9 cellular contexts compared by ENCODE assay signal in the genomic region with DNA sequence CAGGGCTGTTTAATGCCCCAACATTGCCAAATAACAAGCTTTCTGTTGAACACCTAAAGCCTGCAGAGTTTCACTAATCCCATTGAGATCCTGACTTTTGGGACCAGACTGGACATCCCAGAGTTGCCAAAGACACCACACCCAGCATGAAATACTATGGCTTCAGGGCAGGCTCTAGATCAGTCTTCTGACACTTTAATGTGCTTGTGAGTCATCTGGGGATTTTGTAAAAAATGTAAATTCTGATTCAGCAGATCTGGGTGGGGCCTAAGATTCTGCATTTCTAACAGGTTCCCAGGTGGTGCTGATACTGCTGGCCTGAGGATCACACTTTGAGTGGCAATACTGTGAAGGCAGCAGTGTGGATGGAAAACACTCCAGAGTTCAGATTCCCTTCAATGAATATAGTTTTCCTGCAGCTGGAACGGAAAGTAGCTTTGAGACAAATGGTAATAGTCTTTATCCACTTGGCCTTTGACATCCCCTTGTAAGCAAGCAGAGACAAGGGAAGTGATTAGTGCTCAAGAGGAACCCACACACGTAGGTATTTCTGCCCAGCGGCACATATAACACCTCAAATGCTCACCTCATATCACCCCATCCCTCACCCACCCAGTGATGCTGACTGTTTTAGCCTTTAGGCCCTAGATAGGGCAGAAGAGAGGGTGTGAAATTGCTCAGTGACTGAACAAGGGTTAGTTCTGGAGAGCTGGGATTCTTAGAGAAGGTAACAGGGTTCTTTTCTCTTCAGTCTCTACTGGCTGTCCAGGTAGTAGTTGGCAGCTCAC. TPM values are rescaled to one million over a fixed set of nuclear protein-coding genes. Genes with fewer than 3 reads are reported as not detected.
A peak's percentile ranks its signal among the peaks of the same experiment; 100 is the strongest.
DNase-seq lines count a peak whose midpoint lies in the region; ATAC-seq and TF ChIP-seq lines count a peak whose summit lies in the region.
"Had no signal": no experiment of that assay in that cellular context is flagged by ENCODE, and none has a peak within 500 bp of the region (broad histone marks: within the 10 kb centered on the region; RNA-seq: fewer than 3 reads in every experiment).

No MANE protein-coding gene starts in this region.

- peak; percentile 83 for DNase-seq in AG08395 (ENCODE audit: low spot score)
- peak; percentile 25 for DNase-seq in NCI-H69 (lab: John Stamatoyannopoulos, UW)
- DNase-seq in fibroblast of mammary gland (ENCODE audit: low read depth): peak; percentile 58
- DNase-seq in neuronal stem cell (ENCODE audit: low spot score): no peak
- no peak for DNase-seq in AML-193 (lab: John Stamatoyannopoulos, UW)
- DNase-seq: lower lobe of right lung had no signal

- no peak overlapping the region for H4K91ac ChIP-seq in neuronal stem cell (ENCODE audit: low read depth, low read length, poor library complexity)

- no peak overlapping the region for H3K9ac ChIP-seq in neuronal stem cell (ENCODE audit: low read depth, low read length, poor library complexity)

- no peaks in the 10 kb centered on the region for H3K27me3 ChIP-seq in neuronal stem cell (ENCODE audit: control insufficient read depth in 3 of 3, insufficient read depth in 3 of 3, low read depth in 1 of 3, low read length in 3 of 3)

- no peak overlapping the region for H3K4me2 ChIP-seq in neuronal stem cell (ENCODE audit: insufficient read depth, low read length, poor library complexity, severe bottlenecking)

- no peak overlapping the region for H2BK5ac ChIP-seq in neuronal stem cell (ENCODE audit: low read length)

- ATAC-seq in GM19372 (IDR thresholded peaks at IDR 0.05; ENCODE audit: low read depth, unreplicated experiment) (peak; percentile 47), HG02970 (IDR thresholded peaks at IDR 0.05; ENCODE audit: low FRiP score, unreplicated experiment) (no peak), HG02852 (IDR thresholded peaks at IDR 0.05; ENCODE audit: unreplicated experiment) (no peak)

- H3K36me3 ChIP-seq in neuronal stem cell (replicated peaks in 1 of 2; ENCODE audit: control insufficient read depth in 2 of 2, insufficient read depth in 2 of 2, low read length in 2 of 2): no peaks in the 10 kb centered on the region
- H3K36me3 ChIP-seq: lower lobe of right lung had no signal

- H2AFZ ChIP-seq in neuronal stem cell (ENCODE audit: low read length): no peak overlapping the region

- H3K27ac ChIP-seq in neuronal stem cell (replicated peaks; ENCODE audit: low read length): no peak overlapping the region
- H3K27ac ChIP-seq: lower lobe of right lung had no signal

- H2BK120ac ChIP-seq in neuronal stem cell (ENCODE audit: low read depth, low read length): no peak overlapping the region

- H3K4ac ChIP-seq in neuronal stem cell (ENCODE audit: low read length): no peak overlapping the region

- no peak overlapping the region for H2BK15ac ChIP-seq in neuronal stem cell (ENCODE audit: low read length)

- no peak overlapping the region for H3K18ac ChIP-seq in neuronal stem cell (ENCODE audit: low read length)

- peaks cover 0 to 5% of the 10 kb centered on the region in 2 donors for H3K4me1 ChIP-seq in neuronal stem cell (ENCODE audit: control insufficient read depth in 2 of 2, insufficient read depth in 1 of 2, low read depth in 1 of 2, low read length in 2 of 2)

- no peak for TF ChIP-seq CTCF in fibroblast of mammary gland (conservative IDR thresholded peaks at IDR 0.05; ENCODE audit: control insufficient read depth, insufficient read depth, low read depth, low read length)

- no peak overlapping the region for H2AK5ac ChIP-seq in neuronal stem cell (ENCODE audit: low read depth, low read length)

- H3K23ac ChIP-seq in neuronal stem cell (ENCODE audit: low read depth, low read length, poor library complexity): no peak overlapping the region

- H3K14ac ChIP-seq in neuronal stem cell (ENCODE audit: low read length): no peak overlapping the region

- H2BK12ac ChIP-seq in neuronal stem cell (ENCODE audit: low read length): no peak overlapping the region

- no CpG with 5 or more reads among the region's 3 CpGs for WGBS in neuronal stem cell (ENCODE audit: extremely low coverage in 2 of 2, insufficient read length in 2 of 2, insufficient replicate concordance in 1 of 2), 2 donors

- H3K9me3 ChIP-seq in neuronal stem cell (replicated peaks in 1 of 2; ENCODE audit: control insufficient read depth in 2 of 2, insufficient read depth in 1 of 2, low read depth in 1 of 2, low read length in 2 of 2): no peaks in the 10 kb centered on the region
- H3K9me3 ChIP-seq: lower lobe of right lung had no signal

- H3K79me1 ChIP-seq in neuronal stem cell (ENCODE audit: low read depth, low read length): no peaks in the 10 kb centered on the region

- H4K8ac ChIP-seq in neuronal stem cell (ENCODE audit: low read depth, low read length): no peak overlapping the region

- H3K4me3 ChIP-seq in fibroblast of mammary gland (ENCODE audit: control insufficient read depth, low read depth, low read length): no peak overlapping the region
- no peak overlapping the region for H3K4me3 ChIP-seq in neuronal stem cell (ENCODE audit: low read length in 2 of 2)
- H3K4me3 ChIP-seq: lower lobe of right lung had no signal

RNA-seq across cellular contexts. Expression of a gene that starts 51.4 kb away (rescaled TPM):
- polyA plus RNA-seq in neuronal stem cell (2013, experiment 1 of 2): 52.8 TPM
- 57.4 TPM for polyA plus RNA-seq in neuronal stem cell (2013, experiment 2 of 2)

Comparison
In these comparisons a context has a peak if more than half of its experiments do, and no peak if none do; other contexts are left out.
1. DNase-seq: peak in AG08395 (single experiment), NCI-H69 (single experiment) and fibroblast of mammary gland (single experiment); none in neuronal stem cell (single experiment) and AML-193 (0 of 2).